Comparison of ENCODE assay signal across 29 cellular contexts in genomic region chr16:66964049-66964448, GRCh38. TPM values are rescaled to one million over a fixed set of nuclear protein-coding genes. Genes with fewer than 3 reads are reported as not detected.
DNase-seq lines count a peak whose midpoint lies in the region; FAIRE-seq and TF ChIP-seq lines count a peak whose summit lies in the region.
"Had no signal": no experiment of that assay in that cellular context is flagged by ENCODE, and none has a peak within 500 bp of the region (broad histone marks: within the 10 kb centered on the region; RNA-seq: fewer than 3 reads in every experiment).

No MANE protein-coding gene starts in this region.

- no peaks in the 10 kb centered on the region for H4K20me1 ChIP-seq in Loucy (ENCODE audit: insufficient read depth, low read length, poor library complexity, severe bottlenecking)
- no peaks in the 10 kb centered on the region for H4K20me1 ChIP-seq in H9 (ENCODE audit: control insufficient read depth, insufficient read depth, insufficient read length)
- H4K20me1 ChIP-seq in mammary epithelial cell (ENCODE audit: insufficient read depth, low read length): no peaks in the 10 kb centered on the region
- H4K20me1 ChIP-seq: BLaER1 had no signal

- H2BK5ac ChIP-seq in H9 (ENCODE audit: insufficient read length, low read length): no peak overlapping the region

- H3K4me1 ChIP-seq in BE2C: no peaks in the 10 kb centered on the region
- peaks cover 16% of the 10 kb centered on the region for H3K4me1 ChIP-seq in Loucy (ENCODE audit: insufficient read depth, low read length, poor library complexity, severe bottlenecking)
- H3K4me1 ChIP-seq in kidney (ENCODE audit: control insufficient read depth in 1 of 2, insufficient read depth in 1 of 2, low read depth in 1 of 2, low read length in 2 of 2): peaks cover 7 to 12% of the 10 kb centered on the region in 2 donors
- no peaks in the 10 kb centered on the region for H3K4me1 ChIP-seq in H9 (ENCODE audit: insufficient read depth, low read length)
- peaks cover 3% of the 10 kb centered on the region for H3K4me1 ChIP-seq in mammary epithelial cell (ENCODE audit: insufficient read depth, low read length)
- H3K4me1 ChIP-seq: SJCRH30 had no signal

- no peak overlapping the region for H2BK120ac ChIP-seq in H9 (ENCODE audit: low read depth, low read length, poor library complexity, severe bottlenecking)

- in situ Hi-C loops in mammary epithelial cell (cut with MboI; ENCODE audit: low sequenced_read_pairs in 2 of 2): no loop called here

- no peak overlapping the region for H3K18ac ChIP-seq in H9 (ENCODE audit: insufficient read length, low read depth, low read length)

- H3K4me3 ChIP-seq in BE2C (ENCODE audit: low read depth, low read length): no peak overlapping the region
- H3K4me3 ChIP-seq in Loucy (ENCODE audit: low read length, poor library complexity, severe bottlenecking): no peak overlapping the region
- no peak overlapping the region for H3K4me3 ChIP-seq in kidney (ENCODE audit: low read length in 2 of 2)
- no peak overlapping the region for H3K4me3 ChIP-seq in mammary epithelial cell (replicated peaks in 1 of 3; ENCODE audit: insufficient read depth in 1 of 3, low read depth in 2 of 3, low read length in 3 of 3)
- H3K4me3 ChIP-seq: BLaER1, GM12878, SJCRH30 had no signal

- H2AK5ac ChIP-seq in H9 (ENCODE audit: insufficient read length, low read length): no peak overlapping the region

- DNase-seq in NCI-H345 (lab: John Stamatoyannopoulos, UW) (peak; percentile 17), NCI-H345 treated with DMSO at 0.1 percent for 48 hours (lab: John Stamatoyannopoulos, UW; ENCODE audit: unreplicated experiment) (no peak), BE2C (peak; percentile 36), kidney (peak; percentile 61), H9 (no peak), mammary epithelial cell (no peak), urothelium cell line (ENCODE audit: low spot score) (no peak)
- DNase-seq: CD4-positive, CD25-positive, alpha-beta regulatory T cell; DMS53; GOT3; HCEC 1CT; IMR-90; KG1; MM.1S; NCI-H1048; NCI-H1436; NCI-H187; NCI-H2081 treated with DMSO at 0.1 percent for 48 hours; NCI-H526 treated with DMSO at 0.1 percent for 48 hours; NK-92 treated with Interleukin-12 subunit alpha and Interleukin-12 subunit beta, amount 100 ng/mL, for 24 hours; SJCRH30; T-helper 17 cell had no signal

- H3K23me2 ChIP-seq in H9 (ENCODE audit: insufficient read length, low read depth, low read length, poor library complexity, severe bottlenecking): no peaks in the 10 kb centered on the region

- no peak overlapping the region for H3K14ac ChIP-seq in H9 (ENCODE audit: insufficient read depth, low read length)

- H3K4me2 ChIP-seq in Loucy (ENCODE audit: low read depth, low read length, poor library complexity, severe bottlenecking) (peak overlapping the region; percentile 77), H9 (ENCODE audit: insufficient read depth, insufficient read length, low read length) (no peak overlapping the region), mammary epithelial cell (ENCODE audit: insufficient read depth, low read depth, low read length) (no peak overlapping the region)
- H3K4me2 ChIP-seq: BLaER1 had no signal

- H4K5ac ChIP-seq in H9 (ENCODE audit: insufficient read length, low read depth, low read length): no peak overlapping the region

- CTCF ChIA-PET in mammary epithelial cell (lab: Charles Lee; ENCODE audit: low non-redundant PET): no interaction called here

- H4K91ac ChIP-seq in H9 (ENCODE audit: insufficient read length, low read depth, low read length): no peak overlapping the region

- H3K4me3 Mint-ChIP-seq in H9: no peak overlapping the region
- H3K4me3 Mint-ChIP-seq: T-helper 17 cell had no signal

- no peak overlapping the region for H4K8ac ChIP-seq in H9 (replicated peaks; ENCODE audit: insufficient read length, low read depth, low read length)

- H3K56ac ChIP-seq in H9 (ENCODE audit: insufficient read length, low read depth, low read length): no peak overlapping the region

- dilution Hi-C loops in mammary epithelial cell (cut with HindIII; ENCODE audit: low sequenced_read_pairs): loop anchor here (5.0 kb wide), 1 partner anchor 67 kb away; no protein-coding TSS in a partner anchor

- no peaks in the 10 kb centered on the region for H3F3A ChIP-seq in Loucy (ENCODE audit: low read depth)

- no peak overlapping the region for H3K9ac ChIP-seq in Loucy (ENCODE audit: low read depth, low read length, poor library complexity, severe bottlenecking)
- no peak overlapping the region for H3K9ac ChIP-seq in kidney (ENCODE audit: low read length in 2 of 2)
- no peak overlapping the region for H3K9ac ChIP-seq in H9 (ENCODE audit: extremely low read depth, insufficient read length, low read length)
- no peak overlapping the region for H3K9ac ChIP-seq in mammary epithelial cell (ENCODE audit: insufficient read depth, low read length)
- H3K9ac ChIP-seq: BLaER1 had no signal

- H3K27ac Mint-ChIP-seq in H9: no peak overlapping the region
- H3K27ac Mint-ChIP-seq: CD4-positive, CD25-positive, alpha-beta regulatory T cell; T-helper 17 cell had no signal

- H2BK20ac ChIP-seq in H9 (ENCODE audit: low read depth, low read length, poor library complexity, severe bottlenecking): no peak overlapping the region

- H3K27me3 ChIP-seq in BE2C (no peaks in the 10 kb centered on the region), Loucy (ENCODE audit: insufficient read depth, low read length, poor library complexity, severe bottlenecking) (no peaks in the 10 kb centered on the region), H9 (ENCODE audit: insufficient read depth, low read length) (no peaks in the 10 kb centered on the region), mammary epithelial cell (ENCODE audit: insufficient read depth, low read length) (no peaks in the 10 kb centered on the region)
- H3K27me3 ChIP-seq: BLaER1 had no signal

- FAIRE-seq in kidney (lab: Jason Lieb, UNC): no peak
- FAIRE-seq in urothelium cell line (lab: Jason Lieb, UNC): no peak
- FAIRE-seq: GM12878 had no signal

- peaks cover 4 to 15% of the 10 kb centered on the region in 2 experiments for H3K4me1 Mint-ChIP-seq in H9

- H2BK15ac ChIP-seq in H9 (ENCODE audit: low read depth, low read length): no peak overlapping the region

- peaks cover 9% of the 10 kb centered on the region for H3K27me3 Mint-ChIP-seq in H9 (ENCODE audit: low read depth)

- intact Hi-C loops in kidney (cut with DNase I): no loop called here
- intact Hi-C loops in mammary epithelial cell (cut with micrococcal nuclease): no loop called here

- H3K9me3 Mint-ChIP-seq in H9: no peaks in the 10 kb centered on the region
- H3K9me3 Mint-ChIP-seq: CD4-positive, CD25-positive, alpha-beta regulatory T cell had no signal

- no peaks in the 10 kb centered on the region for H3K79me1 ChIP-seq in H9 (ENCODE audit: insufficient read depth, low read depth, low read length, poor library complexity, severe bottlenecking)

- H3K23ac ChIP-seq in H9 (ENCODE audit: insufficient read length, low read depth, low read length): no peak overlapping the region

- H3K9me3 ChIP-seq in BE2C (no peaks in the 10 kb centered on the region), Loucy (ENCODE audit: insufficient read depth, low read depth, low read length) (no peaks in the 10 kb centered on the region), kidney (ENCODE audit: control insufficient read depth in 1 of 2, low read length in 2 of 2) (no peaks in the 10 kb centered on the region), H9 (ENCODE audit: control insufficient read depth, low read depth, low read length) (no peaks in the 10 kb centered on the region), mammary epithelial cell (replicated peaks; ENCODE audit: insufficient read depth, low read length) (no peaks in the 10 kb centered on the region)
- H3K9me3 ChIP-seq: BLaER1, SJCRH30 had no signal

- H3T11ph ChIP-seq in H9 (ENCODE audit: low read length): no peak overlapping the region

- H2AFZ ChIP-seq in Loucy (ENCODE audit: low read length): no peak overlapping the region
- H2AFZ ChIP-seq in H9 (ENCODE audit: low read length): no peak overlapping the region
- H2AFZ ChIP-seq in mammary epithelial cell (ENCODE audit: low read depth, low read length): no peak overlapping the region

- H3K79me2 ChIP-seq in Loucy (ENCODE audit: insufficient read depth, low read length) (peaks cover 5% of the 10 kb centered on the region; the same call in 1 of the 2 replicates), H9 (ENCODE audit: insufficient read depth, low read length) (no peaks in the 10 kb centered on the region), mammary epithelial cell (ENCODE audit: insufficient read depth, low read length) (no peaks in the 10 kb centered on the region)

- H2BK12ac ChIP-seq in H9 (ENCODE audit: insufficient read length, low read depth, low read length): no peak overlapping the region

- H3K4ac ChIP-seq in H9 (ENCODE audit: low read depth, low read length): no peak overlapping the region

- H3K36me3 ChIP-seq in BE2C (no peaks in the 10 kb centered on the region), Loucy (ENCODE audit: insufficient read depth, low read length) (no peaks in the 10 kb centered on the region), kidney (ENCODE audit: control insufficient read depth in 1 of 2, insufficient read depth in 2 of 2, low read length in 2 of 2) (no peaks in the 10 kb centered on the region), mammary epithelial cell (ENCODE audit: insufficient read depth, low read length) (no peaks in the 10 kb centered on the region)
- H3K36me3 ChIP-seq: BLaER1, SJCRH30 had no signal

- no peaks in the 10 kb centered on the region for H3K9me2 ChIP-seq in Loucy (replicated peaks; ENCODE audit: low read depth, low read length)

- TF ChIP-seq CTCF in BE2C (IDR thresholded peaks at IDR 0.05; ENCODE audit: low read depth, low read length) (no peak), Loucy (conservative IDR thresholded peaks at IDR 0.05; ENCODE audit: low read length) (no peak), kidney (IDR thresholded peaks at IDR 0.05; ENCODE audit: borderline replicate concordance, extremely low read depth, insufficient read depth) (no peak), H9 (conservative IDR thresholded peaks at IDR 0.05) (no peak), mammary epithelial cell (conservative IDR thresholded peaks at IDR 0.05 in 1 of 2, IDR thresholded peaks at IDR 0.05 in 1 of 2; ENCODE audit: extremely low read depth in 1 of 2, insufficient read depth in 1 of 2, low read depth in 1 of 2, low read length in 2 of 2) (no peak)

- no peaks in the 10 kb centered on the region; a peak in 1 of 7 replicates for H3K36me3 Mint-ChIP-seq in H9 (ENCODE audit: insufficient read depth in 1 of 3, low read depth in 3 of 3)
- H3K36me3 Mint-ChIP-seq: CD4-positive, CD25-positive, alpha-beta regulatory T cell had no signal

- WGBS in H9 (ENCODE audit: extremely low coverage, insufficient read length, low lambda C conversion rate): no CpG with 5 or more reads among the region's 6 CpGs
- WGBS in mammary epithelial cell (ENCODE audit: low coverage, missing lambda C conversion rate): 64% methylated on average over 6 of the region's 6 CpGs

- H3K27ac ChIP-seq in kidney (ENCODE audit: low read depth in 2 of 2, low read length in 2 of 2) (peak overlapping the region in 1 of 2 donors; percentile 73), H9 (ENCODE audit: insufficient read length, low read depth, low read length) (no peak overlapping the region), mammary epithelial cell (ENCODE audit: insufficient read depth, low read depth, low read length) (no peak overlapping the region)
- H3K27ac ChIP-seq: BLaER1, SJCRH30 had no signal

- BruUV-seq in mammary epithelial cell (replicated peaks; lab: Mats Ljungman, UMichigan): no TSS peak

RNA-seq across cellular contexts. Expression of gene CES3, which starts 3.0 kb away (rescaled TPM):
- polyA plus RNA-seq in BE2C (2012; ENCODE audit: insufficient read depth, insufficient read length, low read depth): 9.2 TPM
- total RNA-seq in kidney (2.1 TPM), H9 (2021) (3.4 and 3.7 TPM in 2 replicates), mammary epithelial cell (1 to 10 TPM; 1.3 to 3.5 TPM)
- polyA plus RNA-seq in kidney (ENCODE audit: insufficient read depth, low read depth, low replicate concordance) (7.8 TPM), mammary epithelial cell (2.0 TPM)
- polyA minus RNA-seq in mammary epithelial cell: 2.6 TPM
- total RNA-seq: IMR-90 had no signal

RNA-seq across cellular contexts. Expression of gene CES4A, which starts 24.3 kb away (rescaled TPM):
- not detected for polyA plus RNA-seq in BE2C (2012; ENCODE audit: insufficient read depth, insufficient read length, low read depth)
- total RNA-seq in kidney (31.7 TPM), H9 (2021) (1.8 and 1.9 TPM in 2 replicates), mammary epithelial cell (1 to 10 TPM; 2.7 to 3.6 TPM)
- polyA plus RNA-seq in kidney (ENCODE audit: insufficient read depth, low read depth, low replicate concordance) (14.9 TPM), mammary epithelial cell (4.8 TPM)
- polyA minus RNA-seq in mammary epithelial cell: 2.3 TPM
- total RNA-seq: A172, Daoy, NCI-H460, SJCRH30 had no signal

RNA-seq across cellular contexts. Expression of gene CES2, which starts 28.7 kb away (rescaled TPM):
- polyA plus RNA-seq in BE2C (2012; ENCODE audit: insufficient read depth, insufficient read length, low read depth): 49.5 TPM
- 72.1 TPM for total RNA-seq in kidney
- polyA plus RNA-seq in kidney (ENCODE audit: insufficient read depth, low read depth, low replicate concordance): 76.9 TPM
- total RNA-seq in H9 (2021): 25.8 and 28.2 TPM in 2 replicates
- 100 to 1,000 TPM; 110 to 130 TPM for total RNA-seq in mammary epithelial cell
- polyA plus RNA-seq in mammary epithelial cell: 95.4 TPM
- polyA minus RNA-seq in mammary epithelial cell: 97.2 TPM

RNA-seq across cellular contexts. Expression of gene CIAO2B, which starts 29.8 kb away (rescaled TPM):
- 878 TPM for polyA plus RNA-seq in BE2C (2012; ENCODE audit: insufficient read depth, insufficient read length, low read depth)
- 71.2 TPM for total RNA-seq in kidney
- polyA plus RNA-seq in kidney (ENCODE audit: insufficient read depth, low read depth, low replicate concordance): 284 TPM
- 83.0 and 85.7 TPM in 2 replicates for total RNA-seq in H9 (2021)
- total RNA-seq in mammary epithelial cell: 100 to 1,000 TPM in 1 of 2 donors, 10 to 100 TPM in 1; 89.9 to 104 TPM
- polyA plus RNA-seq in mammary epithelial cell: 186 TPM
- 73.9 TPM for polyA minus RNA-seq in mammary epithelial cell

RNA-seq across cellular contexts. Expression of gene RRAD, which starts 38.7 kb away (rescaled TPM):
- 15.8 TPM for polyA plus RNA-seq in BE2C (2012; ENCODE audit: insufficient read depth, insufficient read length, low read depth)
- total RNA-seq in kidney: 90.9 TPM
- 14.3 TPM for polyA plus RNA-seq in kidney (ENCODE audit: insufficient read depth, low read depth, low replicate concordance)
- total RNA-seq in H9 (2021): 0.44 and 0.72 TPM in 2 replicates
- 10 to 100 TPM in 1 of 2 donors, 1 to 10 TPM in 1; 1.9 to 10.3 TPM for total RNA-seq in mammary epithelial cell
- 1.3 TPM for polyA plus RNA-seq in mammary epithelial cell
- not detected for polyA minus RNA-seq in mammary epithelial cell
- total RNA-seq: G401 had no signal
- polyA plus RNA-seq: CD4-positive, CD25-positive, alpha-beta regulatory T cell had no signal

Comparison
In these comparisons a context has a peak if more than half of its experiments do, and no peak if none do; other contexts are left out.
1. DNase-seq: peak in NCI-H345 (single experiment), BE2C (single experiment) and kidney (single experiment); none in NCI-H345 treated with DMSO at 0.1 percent for 48 hours (single experiment), H9 (single experiment), mammary epithelial cell (single experiment) and urothelium cell line (single experiment).